9 cellular contexts compared by ENCODE assay signal in genomic region chr2:86807121-86807461, GRCh38. TPM values are rescaled to one million over a fixed set of nuclear protein-coding genes. Genes with fewer than 3 reads are reported as not detected.
DNase-seq lines count a peak whose midpoint lies in the region; ATAC-seq and TF ChIP-seq lines count a peak whose summit lies in the region.
"Had no signal": no experiment of that assay in that cellular context is flagged by ENCODE, and none has a peak within 500 bp of the region (broad histone marks: within the 10 kb centered on the region; RNA-seq: fewer than 3 reads in every experiment).

No MANE protein-coding gene starts in this region.

- H3K4me3 ChIP-seq in GM08714 (ENCODE audit: low read length) (peak overlapping the region; percentile 35; the same call in 1 of the 2 replicates), SU-DHL-6 (ENCODE audit: insufficient read depth, low read length, poor library complexity, severe bottlenecking) (peak overlapping the region; percentile 29), fibroblast of lung (replicated peaks in 1 of 4; ENCODE audit: control extremely low read depth in 1 of 4, insufficient read depth in 1 of 4, low read depth in 3 of 4, low read length in 4 of 4) (peak overlapping the region in 3 of 4 experiments; percentile 23 to 45 (median 35)), gastrocnemius medialis (peak overlapping the region; percentile 52 to 76 (median 58))

- H3K27ac ChIP-seq in SU-DHL-6 (ENCODE audit: low read depth, low read length) (no peak overlapping the region), fibroblast of lung (ENCODE audit: insufficient read depth, low read length) (no peak overlapping the region), gastrocnemius medialis (no peak overlapping the region)

- H3K9ac ChIP-seq in SU-DHL-6 (ENCODE audit: low read length): peak overlapping the region; percentile 26; the same call in 1 of the 2 replicates
- no peak overlapping the region for H3K9ac ChIP-seq in fibroblast of lung (ENCODE audit: insufficient read depth, low read length)

- H3K27me3 ChIP-seq in SU-DHL-6 (ENCODE audit: low read length) (no peaks in the 10 kb centered on the region), fibroblast of lung (ENCODE audit: control insufficient read depth, insufficient read depth, low read length) (peaks cover 35% of the 10 kb centered on the region), gastrocnemius medialis (peaks cover 22 to 26% (median 25%) of the 10 kb centered on the region in 3 donors)

- intact Hi-C loops in gastrocnemius medialis (cut with DNase I; ENCODE audit: low total_unique reads): no loop called here

- no peaks in the 10 kb centered on the region for H3K9me3 ChIP-seq in SU-DHL-6 (ENCODE audit: insufficient read depth, low read length)
- H3K9me3 ChIP-seq in fibroblast of lung (ENCODE audit: control insufficient read depth, insufficient read depth, low read depth, low read length): no peaks in the 10 kb centered on the region
- no peaks in the 10 kb centered on the region for H3K9me3 ChIP-seq in gastrocnemius medialis

- H2AFZ ChIP-seq in SU-DHL-6 (ENCODE audit: low read depth, low read length, severe bottlenecking) (peak overlapping the region; percentile 78), fibroblast of lung (ENCODE audit: low read length) (no peak overlapping the region)

- in situ Hi-C loops in gastrocnemius medialis (cut with MboI; ENCODE audit: low sequenced_read_pairs in 4 of 4): no loop called here

- H4K20me1 ChIP-seq in SU-DHL-6 (ENCODE audit: low read depth, low read length) (no peaks in the 10 kb centered on the region), fibroblast of lung (ENCODE audit: control insufficient read depth, extremely low read depth, insufficient read depth, low read length) (no peaks in the 10 kb centered on the region)

- H3F3A ChIP-seq in SU-DHL-6 (ENCODE audit: insufficient read depth): no peaks in the 10 kb centered on the region

- H3K36me3 ChIP-seq in SU-DHL-6 (ENCODE audit: low read length): no peaks in the 10 kb centered on the region
- no peaks in the 10 kb centered on the region for H3K36me3 ChIP-seq in fibroblast of lung (ENCODE audit: control insufficient read depth, insufficient read depth, low read length)
- H3K36me3 ChIP-seq in gastrocnemius medialis: no peaks in the 10 kb centered on the region

- peak overlapping the region; percentile 53 for H3K4me2 ChIP-seq in SU-DHL-6 (ENCODE audit: low read depth, low read length, poor library complexity, severe bottlenecking)
- H3K4me2 ChIP-seq in fibroblast of lung (ENCODE audit: extremely low read depth, insufficient read depth, low read length): peak overlapping the region; percentile 78

- no peak for TF ChIP-seq POLR2A in gastrocnemius medialis (IDR thresholded peaks at IDR 0.05)

- ATAC-seq in gastrocnemius medialis: no peak

- no peaks in the 10 kb centered on the region for H3K79me2 ChIP-seq in SU-DHL-6 (ENCODE audit: insufficient read depth, low read length)
- H3K79me2 ChIP-seq in fibroblast of lung (ENCODE audit: control insufficient read depth, insufficient read depth, low read length): no peaks in the 10 kb centered on the region

- DNase-seq in fibroblast of lung (ENCODE audit: low read depth in 2 of 2) (no peak), gastrocnemius medialis (no peak), pons (ENCODE audit: low spot score) (no peak), NCI-H446 (lab: John Stamatoyannopoulos, UW) (no peak), NCI-H1694 (lab: John Stamatoyannopoulos, UW) (no peak), amygdala (lab: John Stamatoyannopoulos, UW) (no peak)
- DNase-seq: activated CD4-positive, CD25-positive, alpha-beta regulatory T cell treated with anti-CD3 and anti-CD28 coated beads, Interleukin-2, amount 50 U/mL, for 72 hours had no signal

- TF ChIP-seq CTCF in SU-DHL-6 (IDR thresholded peaks at IDR 0.05; ENCODE audit: insufficient read depth, low read length, poor library complexity, severe bottlenecking): no peak
- TF ChIP-seq CTCF in fibroblast of lung (conservative IDR thresholded peaks at IDR 0.05 in 1 of 2, IDR thresholded peaks at IDR 0.05 in 1 of 2; ENCODE audit: low read depth in 1 of 2, low read length in 2 of 2): no peak
- TF ChIP-seq CTCF in gastrocnemius medialis (IDR thresholded peaks at IDR 0.05 in 4 of 5, conservative IDR thresholded peaks at IDR 0.05 in 1 of 5): no peak

- H3K4me1 ChIP-seq in fibroblast of lung (ENCODE audit: control insufficient read depth, extremely low read depth, insufficient read depth, low read length) (peaks cover 2% of the 10 kb centered on the region), gastrocnemius medialis (peaks cover 16% of the 10 kb centered on the region in 2 donors)

- H3K9me2 ChIP-seq in SU-DHL-6 (replicated peaks; ENCODE audit: insufficient read depth, low read length): no peaks in the 10 kb centered on the region

RNA-seq across cellular contexts. Expression of gene CD8A, which starts 16.4 kb away (rescaled TPM):
- total RNA-seq in fibroblast of lung (not detected in 2 replicates), gastrocnemius medialis (under 1 TPM in 3 of 4 donors, not detected in 1; 0.16 to 0.32 (median 0.31) TPM)
- not detected in 2 replicates for polyA plus RNA-seq in fibroblast of lung
- not detected in 2 replicates for polyA plus RNA-seq in fibroblast of lung (2012)
- polyA minus RNA-seq in fibroblast of lung (ENCODE audit: low replicate concordance): not detected in 2 replicates

RNA-seq across cellular contexts. Expression of gene CD8B, which starts 54.6 kb away (rescaled TPM):
- total RNA-seq in fibroblast of lung (not detected in 2 replicates), gastrocnemius medialis (1 to 10 TPM in 1 of 4 donors, under 1 TPM in 1, not detected in 2; 0.23 to 2.2 TPM)
- not detected in 2 replicates for polyA plus RNA-seq in fibroblast of lung
- not detected in 2 replicates for polyA plus RNA-seq in fibroblast of lung (2012)
- not detected in 2 replicates for polyA minus RNA-seq in fibroblast of lung (ENCODE audit: low replicate concordance)
